9 cellular contexts compared by ENCODE assay signal in genomic region chr3:184300377-184300717, GRCh38. TPM values are rescaled to one million over a fixed set of nuclear protein-coding genes. Genes with fewer than 3 reads are reported as not detected.
A peak's percentile ranks its signal among the peaks of the same experiment; 100 is the strongest.
DNase-seq lines count a peak whose midpoint lies in the region; ATAC-seq lines count a peak whose summit lies in the region.
"Had no signal": no experiment of that assay in that cellular context is flagged by ENCODE, and none has a peak within 500 bp of the region (broad histone marks: within the 10 kb centered on the region; RNA-seq: fewer than 3 reads in every experiment).

No MANE protein-coding gene starts in this region.

- H3K4me1 Mint-ChIP-seq in stimulated activated naive CD8-positive, alpha-beta T cell treated with anti-CD3 and anti-CD28 coated beads, Interleukin-15, Interleukin-2, amounts not matched to agents 100 ng/mL and 50 ng/mL, for 24 hours (ENCODE audit: low read depth), result peaks cover 29% of the 10 kb centered on the region
- peaks cover 27% of the 10 kb centered on the region for H3K4me1 Mint-ChIP-seq in activated CD8-positive, alpha-beta T cell treated with anti-CD3 and anti-CD28 coated beads, Interleukin-2, amount 10 ng/mL, durations not matched to agents 7 days and 5 days (ENCODE audit: low read depth)

- H3K27ac Mint-ChIP-seq in stimulated activated naive CD8-positive, alpha-beta T cell treated with anti-CD3 and anti-CD28 coated beads, Interleukin-15, Interleukin-2, amounts not matched to agents 100 ng/mL and 50 ng/mL, for 24 hours, result peak overlapping the region; percentile 82
- H3K27ac Mint-ChIP-seq in activated CD8-positive, alpha-beta T cell treated with anti-CD3 and anti-CD28 coated beads, Interleukin-2, amount 10 ng/mL, durations not matched to agents 7 days and 5 days, result no peak overlapping the region

- CTCF ChIA-PET in activated CD8-positive, alpha-beta T cell treated with anti-CD3 and anti-CD28 coated beads, Interleukin-2, amount 10 ng/mL, durations not matched to agents 7 days and 5 days (lab: Charles Lee), result interaction anchor here (1.6 kb wide), 1 partner anchor 16 kb away, joined by 4 read pairs; no protein-coding TSS in a partner anchor

- DNase-seq in stimulated activated naive CD8-positive, alpha-beta T cell treated with anti-CD3 and anti-CD28 coated beads, Interleukin-15, Interleukin-2, amounts not matched to agents 100 U/mL and 50 U/mL, for 24 hours, result no peak
- no peak for DNase-seq in activated CD8-positive, alpha-beta T cell treated with anti-CD3 and anti-CD28 coated beads, Interleukin-2, amount 10 ng/mL, durations not matched to agents 7 days and 5 days
- DNase-seq in iris pigment epithelial cell (ENCODE audit: low read depth) (peak; percentile 67), NCI-H510A treated with DMSO at 0.1 percent for 48 hours (lab: John Stamatoyannopoulos, UW) (no peak), RPMI8226 (no peak), NOMO-1 (lab: John Stamatoyannopoulos, UW; ENCODE audit: unreplicated experiment in 2 of 2) (no peak), NCI-H2029 (lab: John Stamatoyannopoulos, UW) (no peak)
- DNase-seq: GF-D8 had no signal

- H3K27me3 Mint-ChIP-seq in stimulated activated naive CD8-positive, alpha-beta T cell treated with anti-CD3 and anti-CD28 coated beads, Interleukin-15, Interleukin-2, amounts not matched to agents 100 ng/mL and 50 ng/mL, for 24 hours, result no peaks in the 10 kb centered on the region
- peaks cover 3% of the 10 kb centered on the region for H3K27me3 Mint-ChIP-seq in activated CD8-positive, alpha-beta T cell treated with anti-CD3 and anti-CD28 coated beads, Interleukin-2, amount 10 ng/mL, durations not matched to agents 7 days and 5 days (ENCODE audit: low read depth)

- POLR2A ChIA-PET in activated CD8-positive, alpha-beta T cell treated with anti-CD3 and anti-CD28 coated beads, Interleukin-2, amount 10 ng/mL, durations not matched to agents 7 days and 5 days (lab: Charles Lee), result interaction anchor here (1.2 kb wide), 1 partner anchor 15 kb away, joined by 6 read pairs; no protein-coding TSS in a partner anchor

- peaks cover 52% of the 10 kb centered on the region for H3K36me3 Mint-ChIP-seq in stimulated activated naive CD8-positive, alpha-beta T cell treated with anti-CD3 and anti-CD28 coated beads, Interleukin-15, Interleukin-2, amounts not matched to agents 100 ng/mL and 50 ng/mL, for 24 hours (ENCODE audit: low read depth)
- peaks cover 49% of the 10 kb centered on the region for H3K36me3 Mint-ChIP-seq in activated CD8-positive, alpha-beta T cell treated with anti-CD3 and anti-CD28 coated beads, Interleukin-2, amount 10 ng/mL, durations not matched to agents 7 days and 5 days (ENCODE audit: low read depth)

- H3K9me3 Mint-ChIP-seq in stimulated activated naive CD8-positive, alpha-beta T cell treated with anti-CD3 and anti-CD28 coated beads, Interleukin-15, Interleukin-2, amounts not matched to agents 100 ng/mL and 50 ng/mL, for 24 hours, result no peaks in the 10 kb centered on the region
- H3K9me3 Mint-ChIP-seq in activated CD8-positive, alpha-beta T cell treated with anti-CD3 and anti-CD28 coated beads, Interleukin-2, amount 10 ng/mL, durations not matched to agents 7 days and 5 days (ENCODE audit: insufficient read depth), result no peaks in the 10 kb centered on the region

- ATAC-seq in stimulated activated naive CD8-positive, alpha-beta T cell treated with anti-CD3 and anti-CD28 coated beads, Interleukin-15, Interleukin-2, amounts not matched to agents 100 U/mL and 50 U/mL, for 24 hours, result no peak
- no peak for ATAC-seq in activated CD8-positive, alpha-beta T cell treated with anti-CD3 and anti-CD28 coated beads, Interleukin-2, amount 10 ng/mL, durations not matched to agents 7 days and 5 days

- peak overlapping the region; percentile 89 for H3K4me3 Mint-ChIP-seq in stimulated activated naive CD8-positive, alpha-beta T cell treated with anti-CD3 and anti-CD28 coated beads, Interleukin-15, Interleukin-2, amounts not matched to agents 100 ng/mL and 50 ng/mL, for 24 hours
- H3K4me3 Mint-ChIP-seq in activated CD8-positive, alpha-beta T cell treated with anti-CD3 and anti-CD28 coated beads, Interleukin-2, amount 10 ng/mL, durations not matched to agents 7 days and 5 days, result peak overlapping the region; percentile 95

RNA-seq across cellular contexts. Expression of gene PSMD2, which starts 1.3 kb away (rescaled TPM):
- total RNA-seq in activated CD8-positive, alpha-beta T cell treated with anti-CD3 and anti-CD28 coated beads, Interleukin-2, amount 10 ng/mL, durations not matched to agents 7 days and 5 days, result 100 to 1,000 TPM; 207 to 209 TPM

RNA-seq across cellular contexts. Expression of gene EIF4G1, which starts 14.1 kb away (rescaled TPM):
- 100 to 1,000 TPM; 339 to 348 TPM for total RNA-seq in activated CD8-positive, alpha-beta T cell treated with anti-CD3 and anti-CD28 coated beads, Interleukin-2, amount 10 ng/mL, durations not matched to agents 7 days and 5 days

RNA-seq across cellular contexts. Expression of gene ECE2, which starts 24.5 kb away (rescaled TPM):
- total RNA-seq in activated CD8-positive, alpha-beta T cell treated with anti-CD3 and anti-CD28 coated beads, Interleukin-2, amount 10 ng/mL, durations not matched to agents 7 days and 5 days, result not detected

RNA-seq across cellular contexts. Expression of gene FAM131A, which starts 37.1 kb away (rescaled TPM):
- total RNA-seq in activated CD8-positive, alpha-beta T cell treated with anti-CD3 and anti-CD28 coated beads, Interleukin-2, amount 10 ng/mL, durations not matched to agents 7 days and 5 days, result 1 to 10 TPM; 3.1 to 3.2 TPM

RNA-seq across cellular contexts. Expression of gene CAMK2N2, which starts 39.0 kb away (rescaled TPM):
- not detected for total RNA-seq in activated CD8-positive, alpha-beta T cell treated with anti-CD3 and anti-CD28 coated beads, Interleukin-2, amount 10 ng/mL, durations not matched to agents 7 days and 5 days
